ENCODE assay signal across 12 cellular contexts in genomic region chr2:65922794-65923193, GRCh38.
A peak's percentile ranks its signal among the peaks of the same experiment; 100 is the strongest.
DNase-seq lines count a peak whose midpoint lies in the region; ATAC-seq and TF ChIP-seq lines count a peak whose summit lies in the region.
"Had no signal": no experiment of that assay in that cellular context is flagged by ENCODE, and none has a peak within 500 bp of the region (broad histone marks: within the 10 kb centered on the region; RNA-seq: fewer than 3 reads in every experiment).

No MANE protein-coding gene starts in this region.

- H3K27ac ChIP-seq in BLaER1 treated with 17β-estradiol and CSF1 and Interleukin-3, amounts not matched to agents 10 nM and 100 nM, result peak overlapping the region in 4 of 11 experiments; percentile 38 to 63 (median 52); a peak in 9 of 22 replicates

- ATAC-seq in GM18870 (IDR thresholded peaks at IDR 0.05; ENCODE audit: unreplicated experiment), result no peak
- ATAC-seq in GM21717 (IDR thresholded peaks at IDR 0.05; ENCODE audit: unreplicated experiment), result no peak

- H3K4me3 ChIP-seq in BLaER1 treated with 17β-estradiol and CSF1 and Interleukin-3, amounts not matched to agents 10 nM and 100 nM, result no peak overlapping the region
- no peak overlapping the region for H3K4me3 ChIP-seq in cardiac fibroblast (replicated peaks in 1 of 2; ENCODE audit: low read depth in 2 of 2, low read length in 2 of 2)

- H4K20me1 ChIP-seq in BLaER1 treated with 17β-estradiol and CSF1 and Interleukin-3, amounts not matched to agents 10 nM and 100 nM, result no peaks in the 10 kb centered on the region

- H3K27me3 ChIP-seq in BLaER1 treated with 17β-estradiol and CSF1 and Interleukin-3, amounts not matched to agents 10 nM and 100 nM, result no peaks in the 10 kb centered on the region

- no peak for TF ChIP-seq CTCF in cardiac fibroblast (IDR thresholded peaks at IDR 0.05; ENCODE audit: low read depth, low read length)

- H3K36me3 ChIP-seq in BLaER1 treated with 17β-estradiol and CSF1 and Interleukin-3, amounts not matched to agents 10 nM and 100 nM, result no peaks in the 10 kb centered on the region

- peaks cover 7 to 29% (median 17%) of the 10 kb centered on the region in 10 experiments; a peak in 18 of 20 replicates for H3K4me1 ChIP-seq in BLaER1 treated with 17β-estradiol and CSF1 and Interleukin-3, amounts not matched to agents 10 nM and 100 nM

- H3K9me3 ChIP-seq in BLaER1 treated with 17β-estradiol and CSF1 and Interleukin-3, amounts not matched to agents 10 nM and 100 nM (replicated peaks in 1 of 11), result no peaks in the 10 kb centered on the region

- H3K4me2 ChIP-seq in BLaER1 treated with 17β-estradiol and CSF1 and Interleukin-3, amounts not matched to agents 10 nM and 100 nM, result peak overlapping the region in 7 of 11 experiments; percentile 12 to 87 (median 63); a peak in 12 of 22 replicates

- H3K9ac ChIP-seq in BLaER1 treated with 17β-estradiol and CSF1 and Interleukin-3, amounts not matched to agents 10 nM and 100 nM, result no peak overlapping the region; a peak in 1 of 22 replicates

- peak; percentile 97 for DNase-seq in MV-4-11 (lab: John Stamatoyannopoulos, UW)
- peak; percentile 1 to 2 for DNase-seq in cardiac fibroblast (ENCODE audit: low read depth in 2 of 2)
- DNase-seq in medulla oblongata (ENCODE audit: extremely low spot score), result peak; percentile 17
- DNase-seq in NCI-H2081 (lab: John Stamatoyannopoulos, UW), result no peak
- DNase-seq in HuH-7.5 (ENCODE audit: low spot score), result no peak
- DNase-seq: central memory CD4-positive, alpha-beta T cell; islet precursor cell; NCI-H510A treated with DMSO at 0.1 percent for 48 hours; SHP77 treated with DMSO at 0.1 percent for 48 hours had no signal

Comparison
In these comparisons a context has a peak if more than half of its experiments do, and no peak if none do; other contexts are left out.
1. DNase-seq: peak in MV-4-11 (single experiment), cardiac fibroblast (2 of 2) and medulla oblongata (single experiment); none in NCI-H2081 (0 of 2) and HuH-7.5 (single experiment).